24 cellular contexts compared by ENCODE assay signal in the genomic region with DNA sequence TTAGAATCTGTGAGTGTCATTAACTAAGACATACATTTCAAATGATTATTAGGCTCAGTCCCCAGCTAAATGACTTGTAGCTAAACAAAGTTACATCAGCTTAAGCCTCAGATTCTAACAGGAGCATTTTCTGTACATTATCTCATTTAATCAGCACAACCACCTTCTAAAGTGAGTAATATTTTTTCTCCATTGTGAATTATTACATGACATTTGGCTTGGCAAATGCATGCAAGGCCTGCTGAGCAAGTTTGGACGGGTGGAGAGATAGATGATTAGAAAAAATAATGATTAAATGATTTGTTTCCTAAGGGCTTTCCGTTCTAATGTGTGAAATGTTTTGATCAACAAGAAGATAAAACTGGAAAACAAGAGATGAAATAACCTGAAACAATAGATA. TPM values are rescaled to one million over a fixed set of nuclear protein-coding genes. Genes with fewer than 3 reads are reported as not detected.
DNase-seq lines count a peak whose midpoint lies in the region; ATAC-seq and TF ChIP-seq lines count a peak whose summit lies in the region.
"Had no signal": no experiment of that assay in that cellular context is flagged by ENCODE, and none has a peak within 500 bp of the region (broad histone marks: within the 10 kb centered on the region; RNA-seq: fewer than 3 reads in every experiment).

No MANE protein-coding gene starts in this region.

- no peak overlapping the region for H2BK20ac ChIP-seq in IMR-90 (ENCODE audit: low read depth, low read length)

- peaks cover 2 to 4% of the 10 kb centered on the region in 2 donors for H3K4me1 Mint-ChIP-seq in immature natural killer cell
- H3K4me1 Mint-ChIP-seq: B cell had no signal

- no peak overlapping the region for H2AK9ac ChIP-seq in IMR-90 (replicated peaks; ENCODE audit: low read depth, low read length, poor library complexity)

- intact Hi-C loops in IMR-90 (cut with micrococcal nuclease), result no loop called here

- no peaks in the 10 kb centered on the region for H3K9me3 ChIP-seq in IMR-90 (ENCODE audit: control insufficient read depth, insufficient read depth, low read length)
- H3K9me3 ChIP-seq in RWPE2 (ENCODE audit: severe bottlenecking), result no peaks in the 10 kb centered on the region
- H3K9me3 ChIP-seq in smooth muscle cell (replicated peaks; ENCODE audit: low read depth), result no peaks in the 10 kb centered on the region
- H3K9me3 ChIP-seq: Peyer's patch had no signal

- 0 out of 2 replicates have a peak overlapping the region, but pooled peaks have one; percentile 5 for H2BK120ac ChIP-seq in IMR-90 (ENCODE audit: low read depth, low read length)

- no TSS peak for BruUV-seq in IMR-90 (replicated peaks; lab: Mats Ljungman, UMichigan)

- H3K27ac Mint-ChIP-seq in immature natural killer cell, result no peak overlapping the region
- H3K27ac Mint-ChIP-seq: B cell; CD8-positive, alpha-beta memory T cell had no signal

- no peak overlapping the region for H3K4me3 ChIP-seq in IMR-90 (ENCODE audit: insufficient read depth, low read depth, low read length)
- H3K4me3 ChIP-seq in RWPE2 (ENCODE audit: severe bottlenecking), result no peak overlapping the region
- no peak overlapping the region for H3K4me3 ChIP-seq in smooth muscle cell
- H3K4me3 ChIP-seq: K562, Peyer's patch, SK-N-MC had no signal

- H2AK5ac ChIP-seq in IMR-90 (ENCODE audit: low read depth, low read length), result no peak overlapping the region

- H3K79me1 ChIP-seq in IMR-90 (ENCODE audit: low read depth in 1 of 2, low read length in 2 of 2), result peaks cover 17 to 53% of the 10 kb centered on the region in 2 experiments

- H3F3A ChIP-seq in smooth muscle cell (ENCODE audit: low read depth), result peaks cover 8% of the 10 kb centered on the region

- no peak overlapping the region for H4K91ac ChIP-seq in IMR-90 (ENCODE audit: insufficient read depth, low read depth, low read length)

- H3K23ac ChIP-seq in IMR-90 (ENCODE audit: low read depth, low read length), result peak overlapping the region; percentile 23; the same call in 1 of the 2 replicates

- ATAC-seq in IMR-90 (ENCODE audit: low read depth) (no peak), RWPE2 (ENCODE audit: low read depth) (no peak), HG03108 (IDR thresholded peaks at IDR 0.05; ENCODE audit: unreplicated experiment) (no peak)
- ATAC-seq: HepG2, K562 had no signal

- H3K4me2 ChIP-seq in IMR-90 (ENCODE audit: low read depth, low read length) (no peak overlapping the region), smooth muscle cell (peak overlapping the region; percentile 59)

- H4K8ac ChIP-seq in IMR-90 (ENCODE audit: low read depth in 2 of 2, low read length in 2 of 2), result no peak overlapping the region; a peak in 1 of 4 replicates

- CTCF ChIA-PET in IMR-90 (lab: Yijun Ruan, JAX), result no interaction called here

- H3K36me3 ChIP-seq in IMR-90 (ENCODE audit: control insufficient read depth, insufficient read depth, low read length) (peaks cover 4% of the 10 kb centered on the region; the same call in 1 of the 2 replicates), RWPE2 (ENCODE audit: low read depth) (peaks cover 59% of the 10 kb centered on the region), smooth muscle cell (ENCODE audit: low read depth) (no peaks in the 10 kb centered on the region)

- no peak overlapping the region for H3K56ac ChIP-seq in IMR-90 (ENCODE audit: extremely low read depth, insufficient read depth, low read length)

- no peak overlapping the region for H2BK15ac ChIP-seq in IMR-90 (ENCODE audit: low read depth, low read length)

- peaks cover 18% of the 10 kb centered on the region for H3K4me1 ChIP-seq in IMR-90 (ENCODE audit: control insufficient read depth, insufficient read depth, low read length)
- peaks cover 43% of the 10 kb centered on the region for H3K4me1 ChIP-seq in RWPE2 (ENCODE audit: insufficient read depth, poor library complexity, severe bottlenecking)
- H3K4me1 ChIP-seq in smooth muscle cell (ENCODE audit: low read depth), result peaks cover 15% of the 10 kb centered on the region
- H3K4me1 ChIP-seq: Peyer's patch had no signal

- no peak overlapping the region for H3K14ac ChIP-seq in IMR-90 (replicated peaks; ENCODE audit: low read depth, low read length)

- H4K5ac ChIP-seq in IMR-90 (ENCODE audit: low read depth, low read length), result no peak overlapping the region

- H4K20me1 ChIP-seq in IMR-90 (ENCODE audit: insufficient read depth, low read length) (peaks cover 3% of the 10 kb centered on the region; the same call in 1 of the 2 replicates), smooth muscle cell (ENCODE audit: low read depth) (no peaks in the 10 kb centered on the region)

- H3K27ac ChIP-seq in IMR-90 (ENCODE audit: insufficient read depth, low read length), result no peak overlapping the region
- peak overlapping the region; percentile 95 for H3K27ac ChIP-seq in RWPE2 (ENCODE audit: poor library complexity, severe bottlenecking)
- H3K27ac ChIP-seq in epithelial cell of prostate, result peak overlapping the region; percentile 69
- H3K27ac ChIP-seq in smooth muscle cell (ENCODE audit: low read depth), result peak overlapping the region; percentile 57
- H3K27ac ChIP-seq: C4-2B, Peyer's patch, SK-N-MC had no signal

- WGBS in IMR-90 (ENCODE audit: extremely low coverage in 2 of 2, insufficient read length in 1 of 2), 2 experiments, result no CpG with 5 or more reads among the region's 2 CpGs
- 79% methylated on average over 2 of the region's 2 CpGs for WGBS in smooth muscle cell (ENCODE audit: low lambda C conversion rate)

- H2BK5ac ChIP-seq in IMR-90 (ENCODE audit: low read depth, low read length, poor library complexity, severe bottlenecking), result no peak overlapping the region

- no peak overlapping the region; the same call in 1 of the 2 replicates for H3K18ac ChIP-seq in IMR-90 (ENCODE audit: low read depth, low read length)

- peak overlapping the region; percentile 45 for H3K4ac ChIP-seq in IMR-90 (ENCODE audit: low read depth, low read length)

- peaks cover 0 to 15% (median 15%) of the 10 kb centered on the region in 3 donors for H3K36me3 Mint-ChIP-seq in immature natural killer cell

- no peak overlapping the region for H3K9ac ChIP-seq in IMR-90 (ENCODE audit: low read depth, low read length)
- H3K9ac ChIP-seq in smooth muscle cell (ENCODE audit: low read depth), result no peak overlapping the region

- H2AFZ ChIP-seq in IMR-90 (replicated peaks; ENCODE audit: low read length, poor library complexity), result no peak overlapping the region
- H2AFZ ChIP-seq in smooth muscle cell (ENCODE audit: low read depth), result no peak overlapping the region

- POLR2A ChIA-PET in IMR-90 (lab: Charles Lee; ENCODE audit: unreplicated experiment), result no interaction called here

- H3K9me1 ChIP-seq in IMR-90 (ENCODE audit: insufficient read depth, low read length), result peaks cover 8% of the 10 kb centered on the region

- no peaks in the 10 kb centered on the region for H3K9me3 Mint-ChIP-seq in immature natural killer cell
- H3K9me3 Mint-ChIP-seq: CD8-positive, alpha-beta memory T cell had no signal

- H3K27me3 ChIP-seq in IMR-90 (ENCODE audit: control insufficient read depth, insufficient read depth, low read length), result no peaks in the 10 kb centered on the region
- no peaks in the 10 kb centered on the region for H3K27me3 ChIP-seq in RWPE2 (ENCODE audit: insufficient read depth, poor library complexity, severe bottlenecking)
- no peaks in the 10 kb centered on the region for H3K27me3 ChIP-seq in smooth muscle cell (ENCODE audit: low read depth)
- H3K27me3 ChIP-seq: Peyer's patch had no signal

- in situ Hi-C loops in IMR-90 (cut with MboI; ENCODE audit: low sequenced_read_pairs), result no loop called here

- no peak overlapping the region for H3K4me3 Mint-ChIP-seq in immature natural killer cell
- H3K4me3 Mint-ChIP-seq: B cell; CD8-positive, alpha-beta memory T cell had no signal

- no peak for TF ChIP-seq POLR2A in IMR-90 (IDR thresholded peaks at IDR 0.05; ENCODE audit: low read depth, low read length)

- peaks cover 0 to 3% (median 2%) of the 10 kb centered on the region in 3 donors for H3K27me3 Mint-ChIP-seq in immature natural killer cell (ENCODE audit: low read depth in 3 of 3)

- no peak for TF ChIP-seq RAD21 in IMR-90 (IDR thresholded peaks at IDR 0.05; ENCODE audit: low read length)

- TF ChIP-seq CTCF in IMR-90 (conservative IDR thresholded peaks at IDR 0.05; ENCODE audit: low read depth, low read length) (no peak), RWPE2 (IDR thresholded peaks at IDR 0.05; ENCODE audit: poor library complexity, severe bottlenecking) (no peak), smooth muscle cell (IDR thresholded peaks at IDR 0.05; ENCODE audit: borderline replicate concordance, insufficient read depth, poor library complexity, severe bottlenecking) (no peak)

- DNase-seq in IMR-90 (no peak), RWPE2 (ENCODE audit: low spot score) (no peak), epithelial cell of prostate (ENCODE audit: low read depth, low spot score) (no peak), smooth muscle cell (lab: John Stamatoyannopoulos, UW; ENCODE audit: unreplicated experiment) (no peak), NCI-H1092 treated with DMSO at 0.1 percent for 48 hours (lab: John Stamatoyannopoulos, UW) (no peak), immature natural killer cell (no peak)
- DNase-seq: Calu3; CD8-positive, alpha-beta memory T cell; DND-41; HCEC 1CT; Kasumi-1; NCI-H1105 treated with DMSO at 0.1 percent for 48 hours; NCI-H146; NCI-H2029; NCI-H446 treated with DMSO at 0.1 percent for 48 hours; NCI-H526 treated with DMSO at 0.1 percent for 48 hours; Peyer's patch; SIG-M5 had no signal

- dilution Hi-C loops in IMR-90 (cut with HindIII; ENCODE audit: low sequenced_read_pairs, unreplicated experiment), result no loop called here

- peaks cover 71% of the 10 kb centered on the region for H3K79me2 ChIP-seq in smooth muscle cell (ENCODE audit: low read depth)

TF ChIP-seq in IMR-90, 13 proteins besides CTCF, POLR2A, EP300 and RAD21 (continues in another document):
- TF ChIP-seq NFE2L2 (IDR thresholded peaks at IDR 0.05; ENCODE audit: low read depth, low read length) (no peak), BHLHE40 (IDR thresholded peaks at IDR 0.05; ENCODE audit: low read depth, low read length) (no peak)
- TF ChIP-seq, protein P1, sequence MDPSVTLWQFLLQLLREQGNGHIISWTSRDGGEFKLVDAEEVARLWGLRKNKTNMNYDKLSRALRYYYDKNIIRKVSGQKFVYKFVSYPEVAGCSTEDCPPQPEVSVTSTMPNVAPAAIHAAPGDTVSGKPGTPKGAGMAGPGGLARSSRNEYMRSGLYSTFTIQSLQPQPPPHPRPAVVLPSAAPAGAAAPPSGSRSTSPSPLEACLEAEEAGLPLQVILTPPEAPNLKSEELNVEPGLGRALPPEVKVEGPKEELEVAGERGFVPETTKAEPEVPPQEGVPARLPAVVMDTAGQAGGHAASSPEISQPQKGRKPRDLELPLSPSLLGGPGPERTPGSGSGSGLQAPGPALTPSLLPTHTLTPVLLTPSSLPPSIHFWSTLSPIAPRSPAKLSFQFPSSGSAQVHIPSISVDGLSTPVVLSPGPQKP (IDR thresholded peaks at IDR 0.05; ENCODE audit: borderline replicate concordance, low read depth, low read length), result no peak

RNA-seq across cellular contexts. Expression of gene DCBLD1, which starts 20.7 kb away (rescaled TPM):
- total RNA-seq in IMR-90 (2012; rRNA removed) (27.8 and 30.0 TPM in 2 replicates), smooth muscle cell (82.1 and 86.1 TPM in 2 replicates)
- polyA plus RNA-seq in IMR-90 (2012; rRNA removed) (20.1 and 21.1 TPM in 2 replicates), smooth muscle cell (44.6 and 77.5 TPM in 2 replicates), immature natural killer cell (1 to 10 TPM in 2 of 3 donors, under 1 TPM in 1; 0.37 to 5.2 (median 4.0) TPM)
- polyA plus RNA-seq in IMR-90 (2012; cell fraction: cytosol; rRNA removed), result 8.5 and 14.8 TPM in 2 replicates
- 34.3 and 36.6 TPM in 2 replicates for polyA plus RNA-seq in IMR-90 (2012; cell fraction: nucleus; rRNA removed; ENCODE audit: low replicate concordance)
